In the genomic region with DNA sequence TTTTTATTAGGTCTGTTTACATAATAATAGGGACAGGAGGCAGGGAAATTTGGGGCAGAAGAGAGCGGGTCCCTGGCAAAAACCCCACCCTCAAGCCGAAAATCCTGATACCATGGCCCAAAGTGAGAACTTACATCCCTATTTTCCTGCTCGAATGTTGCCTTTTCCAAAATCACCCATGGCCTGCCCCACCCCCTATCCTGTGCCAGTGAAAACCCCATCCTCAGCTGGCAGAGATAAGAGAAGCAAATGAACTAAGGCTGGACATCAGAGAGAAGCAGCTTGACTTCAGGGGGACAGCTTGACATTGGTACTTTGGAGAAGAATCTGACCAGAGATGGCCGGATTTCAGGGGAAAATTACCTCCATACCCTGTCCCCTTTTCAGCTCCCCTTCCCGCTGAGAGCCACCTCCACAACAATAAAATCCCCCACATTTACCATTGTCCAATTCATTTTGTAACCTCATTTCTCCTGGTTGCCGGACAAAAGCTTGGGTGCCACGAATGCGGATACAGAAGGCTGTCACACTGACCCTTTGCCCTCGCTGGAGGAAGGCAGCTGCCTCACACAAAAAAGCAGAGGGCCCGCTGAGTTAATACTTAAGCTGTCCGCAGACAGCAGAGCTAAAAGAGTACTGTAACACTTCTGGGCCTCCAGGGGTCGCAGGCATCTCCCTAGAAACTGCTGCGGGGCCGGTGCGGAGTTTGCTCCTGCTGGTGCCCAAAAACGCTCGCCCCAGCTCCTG, we compare ENCODE assay signal across 8 cellular contexts.
A peak's percentile ranks its signal among the peaks of the same experiment; 100 is the strongest.
DNase-seq lines count a peak whose midpoint lies in the region; TF ChIP-seq lines count a peak whose summit lies in the region.

No MANE protein-coding gene starts in this region.

- no peaks in the 10 kb centered on the region for H4K20me1 ChIP-seq in Karpas-422 (ENCODE audit: insufficient read depth, low read depth, low read length)

- intact Hi-C loops in ascending aorta (cut with DNase I), result no loop called here

- H3K9me3 ChIP-seq in Karpas-422 (ENCODE audit: low read length) (no peaks in the 10 kb centered on the region), ascending aorta (no peaks in the 10 kb centered on the region)

- H3K36me3 ChIP-seq in Karpas-422 (ENCODE audit: insufficient read depth, low read length) (no peaks in the 10 kb centered on the region), mesendoderm (ENCODE audit: control insufficient read depth, insufficient read depth, low read length) (no peaks in the 10 kb centered on the region), ascending aorta (no peaks in the 10 kb centered on the region)

- H3K9me2 ChIP-seq in Karpas-422 (replicated peaks; ENCODE audit: insufficient read depth, low read length), result no peaks in the 10 kb centered on the region

- no peak overlapping the region for H4K5ac ChIP-seq in mesendoderm (ENCODE audit: low read length)

- peak overlapping the region; percentile 24 for H3K4me3 Mint-ChIP-seq in chondrocyte (ENCODE audit: unreplicated experiment)

- no peak overlapping the region for H2AK5ac ChIP-seq in mesendoderm (ENCODE audit: low read length)

- H3K4ac ChIP-seq in mesendoderm (ENCODE audit: low read depth, low read length), result no peak overlapping the region

- H3K4me1 Mint-ChIP-seq in chondrocyte (ENCODE audit: low read depth), result peaks cover 7% of the 10 kb centered on the region

- H3K27ac ChIP-seq in Karpas-422 (ENCODE audit: low read length), result no peak overlapping the region
- H3K27ac ChIP-seq in mesendoderm (ENCODE audit: low read depth, low read length), result no peak overlapping the region
- no peak overlapping the region for H3K27ac ChIP-seq in ascending aorta

- H3K79me1 ChIP-seq in mesendoderm (ENCODE audit: low read length), result no peaks in the 10 kb centered on the region

- H3K9ac ChIP-seq in Karpas-422 (ENCODE audit: low read length), result no peak overlapping the region
- no peak overlapping the region for H3K9ac ChIP-seq in mesendoderm (ENCODE audit: low read length)

- peaks cover 2% of the 10 kb centered on the region for H3K27me3 Mint-ChIP-seq in chondrocyte (ENCODE audit: low read depth)

- H3K79me2 ChIP-seq in Karpas-422 (ENCODE audit: low read length) (no peaks in the 10 kb centered on the region), mesendoderm (ENCODE audit: control insufficient read depth, insufficient read depth, low read length) (no peaks in the 10 kb centered on the region)

- H3K27me3 ChIP-seq in Karpas-422 (ENCODE audit: low read length), result no peaks in the 10 kb centered on the region
- H3K27me3 ChIP-seq in mesendoderm (ENCODE audit: insufficient read depth, low read length, poor library complexity), result no peaks in the 10 kb centered on the region
- no peaks in the 10 kb centered on the region for H3K27me3 ChIP-seq in ascending aorta

- H2BK15ac ChIP-seq in mesendoderm (replicated peaks; ENCODE audit: low read depth), result no peak overlapping the region

- no peaks in the 10 kb centered on the region for H3K36me3 Mint-ChIP-seq in chondrocyte (ENCODE audit: low read depth)

- H4K8ac ChIP-seq in mesendoderm (ENCODE audit: low read depth, low read length), result peak overlapping the region; percentile 39

- TF ChIP-seq CTCF in chondrocyte (IDR thresholded peaks at IDR 0.05) (peak; percentile 82), ascending aorta (IDR thresholded peaks at IDR 0.05) (no peak)

- H2AFZ ChIP-seq in Karpas-422 (ENCODE audit: low read length), result no peak overlapping the region

- DNase-seq in ELF-1 (ENCODE audit: low read depth, low spot score), result peak; percentile 92
- peak; percentile 62 for DNase-seq in Karpas-422
- DNase-seq in chondrocyte (ENCODE audit: low spot score), result peak; percentile 61
- peak; percentile 95 for DNase-seq in mesendoderm
- no peak for DNase-seq in ascending aorta (ENCODE audit: low spot score in 2 of 2)
- DNase-seq in occipital lobe (lab: John Stamatoyannopoulos, UW), result no peak
- no peak for DNase-seq in cortex of kidney (lab: John Stamatoyannopoulos, UW)
- no peak for DNase-seq in NCI-H1694 (lab: John Stamatoyannopoulos, UW)

- H3K4me2 ChIP-seq in Karpas-422 (ENCODE audit: low read depth, low read length, poor library complexity, severe bottlenecking), result no peak overlapping the region
- H3K4me2 ChIP-seq in mesendoderm (ENCODE audit: low read length), result peak overlapping the region; percentile 20

- H3K4me1 ChIP-seq in Karpas-422 (ENCODE audit: low read length), result no peaks in the 10 kb centered on the region
- no peaks in the 10 kb centered on the region for H3K4me1 ChIP-seq in mesendoderm (ENCODE audit: control insufficient read depth, low read depth, low read length)
- H3K4me1 ChIP-seq in ascending aorta, result no peaks in the 10 kb centered on the region

- no peak overlapping the region for H2BK5ac ChIP-seq in mesendoderm (ENCODE audit: low read length)

- H3K18ac ChIP-seq in mesendoderm (ENCODE audit: low read length), result no peak overlapping the region

- H3K27ac Mint-ChIP-seq in chondrocyte (ENCODE audit: unreplicated experiment), result no peak overlapping the region

- H3K23ac ChIP-seq in mesendoderm (ENCODE audit: low read length), result no peak overlapping the region

- no peak overlapping the region for H2BK120ac ChIP-seq in mesendoderm (ENCODE audit: low read depth, low read length)

- H3K9me3 Mint-ChIP-seq in chondrocyte (ENCODE audit: low read depth), result no peaks in the 10 kb centered on the region

- no CpG with 5 or more reads among the region's 17 CpGs for WGBS in mesendoderm (ENCODE audit: extremely low coverage, insufficient coverage, low lambda C conversion rate)

- peak overlapping the region; percentile 57 for H3K56ac ChIP-seq in mesendoderm (ENCODE audit: low read length)

- H3K4me3 ChIP-seq in Karpas-422 (ENCODE audit: low read length) (no peak overlapping the region), mesendoderm (ENCODE audit: low read length) (no peak overlapping the region), ascending aorta (no peak overlapping the region)

Comparison
In these comparisons a context has a peak if more than half of its experiments do, and no peak if none do; other contexts are left out.
1. DNase-seq: peak in ELF-1 (single experiment), Karpas-422 (single experiment), chondrocyte (single experiment) and mesendoderm (single experiment); none in ascending aorta (0 of 2), occipital lobe (single experiment), cortex of kidney (single experiment) and NCI-H1694 (single experiment).